Comparison of ENCODE assay signal across 8 cellular contexts in genomic region chr3:119352863-119353527, GRCh38. TPM values are rescaled to one million over a fixed set of nuclear protein-coding genes. Genes with fewer than 3 reads are reported as not detected.
A peak's percentile ranks its signal among the peaks of the same experiment; 100 is the strongest.
DNase-seq lines count a peak whose midpoint lies in the region; ATAC-seq and TF ChIP-seq lines count a peak whose summit lies in the region.

No MANE protein-coding gene starts in this region.

- H3K4me3 Mint-ChIP-seq in nephron = no peak overlapping the region

- H3K4me1 ChIP-seq in BE2C = peaks cover 15% of the 10 kb centered on the region

- no peaks in the 10 kb centered on the region for H3K9me3 Mint-ChIP-seq in nephron

- H3K36me3 ChIP-seq in BE2C = no peaks in the 10 kb centered on the region

- no peaks in the 10 kb centered on the region for H3K36me3 Mint-ChIP-seq in nephron (ENCODE audit: low read depth)

- H3K4me1 Mint-ChIP-seq in nephron = peaks cover 52% of the 10 kb centered on the region

- no peaks in the 10 kb centered on the region for H3K9me3 ChIP-seq in BE2C

- no peaks in the 10 kb centered on the region for H3K27me3 ChIP-seq in BE2C

- no peak for DNase-seq in BE2C
- DNase-seq in NOMO-1 (lab: John Stamatoyannopoulos, UW; ENCODE audit: unreplicated experiment in 2 of 2) = peak; percentile 26 to 55
- peak; percentile 59 to 78 for DNase-seq in dermis microvascular lymphatic vessel endothelial cell (ENCODE audit: low read depth in 2 of 2)

- H3K27ac Mint-ChIP-seq in nephron = peak overlapping the region; percentile 48 to 59 (median 55)

- no peaks in the 10 kb centered on the region for H3K27me3 Mint-ChIP-seq in nephron (ENCODE audit: low read depth)

- no peak overlapping the region for H3K4me3 ChIP-seq in BE2C (ENCODE audit: low read depth, low read length)

- peak; percentile 44 for ATAC-seq in GM19351 (IDR thresholded peaks at IDR 0.05; ENCODE audit: unreplicated experiment)
- ATAC-seq in HG03039 (IDR thresholded peaks at IDR 0.05; ENCODE audit: unreplicated experiment) = no peak
- ATAC-seq in HG03045 (IDR thresholded peaks at IDR 0.05; ENCODE audit: unreplicated experiment) = no peak
- ATAC-seq in GM21390 (IDR thresholded peaks at IDR 0.05; ENCODE audit: unreplicated experiment) = no peak

- TF ChIP-seq CTCF in BE2C (IDR thresholded peaks at IDR 0.05; ENCODE audit: low read depth, low read length) (peak; percentile 37), nephron (IDR thresholded peaks at IDR 0.05; ENCODE audit: unreplicated experiment in 3 of 3) (peak; percentile 24 to 38 (median 27))

RNA-seq across cellular contexts. Expression of gene ARHGAP31, which starts 58.8 kb away (rescaled TPM):
- 2.5 TPM for polyA plus RNA-seq in BE2C (2012; ENCODE audit: insufficient read depth, insufficient read length, low read depth)
- total RNA-seq in dermis microvascular lymphatic vessel endothelial cell = 20.7 and 26.9 TPM in 2 replicates
